ENCODE assay signal across 8 cellular contexts in genomic region chr5:138753794-138754698, GRCh38. TPM values are rescaled to one million over a fixed set of nuclear protein-coding genes. Genes with fewer than 3 reads are reported as not detected.
DNase-seq lines count a peak whose midpoint lies in the region; ATAC-seq and TF ChIP-seq lines count a peak whose summit lies in the region.

No MANE protein-coding gene starts in this region.

- CTCF ChIA-PET in activated CD8-positive, alpha-beta T cell treated with anti-CD3 and anti-CD28 coated beads for 36 hours (lab: Charles Lee): no interaction called here

- peak; percentile 16 for ATAC-seq in HG02571 (IDR thresholded peaks at IDR 0.05; ENCODE audit: unreplicated experiment)
- ATAC-seq in activated CD8-positive, alpha-beta T cell treated with anti-CD3 and anti-CD28 coated beads for 36 hours: peak; percentile 38
- no peak for ATAC-seq in GM18517 (IDR thresholded peaks at IDR 0.05; ENCODE audit: unreplicated experiment)

- peak overlapping the region; percentile 77 for H3K4me3 Mint-ChIP-seq in activated CD8-positive, alpha-beta T cell treated with anti-CD3 and anti-CD28 coated beads for 36 hours
- H3K4me3 Mint-ChIP-seq in endodermal cell: peak overlapping the region; percentile 82

- H3K9ac ChIP-seq in endodermal cell (ENCODE audit: extremely low read depth, low read length, poor library complexity, severe bottlenecking): peak overlapping the region; percentile 97

- no peaks in the 10 kb centered on the region for H3K4me1 ChIP-seq in endodermal cell (ENCODE audit: control insufficient read depth, insufficient read depth, low read length)

- H3K36me3 Mint-ChIP-seq in activated CD8-positive, alpha-beta T cell treated with anti-CD3 and anti-CD28 coated beads for 36 hours (ENCODE audit: low read depth): peaks cover 18% of the 10 kb centered on the region
- H3K36me3 Mint-ChIP-seq in endodermal cell (ENCODE audit: low read depth): peaks cover 39% of the 10 kb centered on the region

- intact Hi-C loops in activated CD8-positive, alpha-beta T cell treated with anti-CD3 and anti-CD28 coated beads for 36 hours (cut with micrococcal nuclease): no loop called here

- no peak for TF ChIP-seq CTCF in activated CD8-positive, alpha-beta T cell treated with anti-CD3 and anti-CD28 coated beads for 36 hours (IDR thresholded peaks at IDR 0.05)
- no peak for TF ChIP-seq CTCF in endodermal cell (conservative IDR thresholded peaks at IDR 0.05)

- POLR2A ChIA-PET in activated CD8-positive, alpha-beta T cell treated with anti-CD3 and anti-CD28 coated beads for 36 hours (lab: Charles Lee): no interaction called here

- DNase-seq in DMS153 (lab: John Stamatoyannopoulos, UW) (peak; percentile 75), NCI-H226 (peak; percentile 51), endodermal cell (peak; percentile 80), medulla oblongata (ENCODE audit: extremely low spot score) (peak; percentile 81)
- peak; percentile 85 for DNase-seq in activated CD8-positive, alpha-beta T cell treated with anti-CD3 and anti-CD28 coated beads for 36 hours
- DNase-seq in stimulated activated CD4-positive, alpha-beta T cell treated with anti-CD3 and anti-CD28 coated beads, TNF-alpha, amount 100 ng/mL, for 24 hours (ENCODE audit: low read depth in 3 of 3): peak; percentile 12 to 77 (median 24)

- H3K27ac Mint-ChIP-seq in activated CD8-positive, alpha-beta T cell treated with anti-CD3 and anti-CD28 coated beads for 36 hours: peak overlapping the region; percentile 21
- H3K27ac Mint-ChIP-seq in endodermal cell: peak overlapping the region; percentile 60

- H3K9me3 ChIP-seq in endodermal cell (ENCODE audit: control insufficient read depth, low read length): peaks cover 28% of the 10 kb centered on the region

- peak overlapping the region; percentile 97 for H3K4me3 ChIP-seq in endodermal cell (ENCODE audit: low read length)

- 2 to 3% methylated on average over 18 to 58 of the region's 58 CpGs for WGBS in endodermal cell (ENCODE audit: insufficient coverage in 1 of 2, insufficient read length in 1 of 2), 2 experiments

- peaks cover 6% of the 10 kb centered on the region for H3K9me3 Mint-ChIP-seq in activated CD8-positive, alpha-beta T cell treated with anti-CD3 and anti-CD28 coated beads for 36 hours
- H3K9me3 Mint-ChIP-seq in endodermal cell: peaks cover 27% of the 10 kb centered on the region

- peak overlapping the region; percentile 94 for H3K27ac ChIP-seq in endodermal cell (ENCODE audit: low read depth, low read length)

- H3K36me3 ChIP-seq in endodermal cell (ENCODE audit: control insufficient read depth, insufficient read depth, low read length): peaks cover 34% of the 10 kb centered on the region

- H3K27me3 ChIP-seq in endodermal cell (ENCODE audit: control insufficient read depth, insufficient read depth, low read length, poor library complexity, severe bottlenecking): no peaks in the 10 kb centered on the region

- H3K4me1 Mint-ChIP-seq in activated CD8-positive, alpha-beta T cell treated with anti-CD3 and anti-CD28 coated beads for 36 hours (ENCODE audit: low read depth): peaks cover 23% of the 10 kb centered on the region
- H3K4me1 Mint-ChIP-seq in endodermal cell: peaks cover 19% of the 10 kb centered on the region

- peaks cover 48% of the 10 kb centered on the region for H3K27me3 Mint-ChIP-seq in activated CD8-positive, alpha-beta T cell treated with anti-CD3 and anti-CD28 coated beads for 36 hours
- no peaks in the 10 kb centered on the region for H3K27me3 Mint-ChIP-seq in endodermal cell (ENCODE audit: insufficient read depth)

RNA-seq across cellular contexts. Expression of gene CTNNA1, which starts 0.8 kb away (rescaled TPM):
- 10 to 100 TPM; 77.3 to 85.6 TPM for total RNA-seq in activated CD8-positive, alpha-beta T cell treated with anti-CD3 and anti-CD28 coated beads for 36 hours
- total RNA-seq in endodermal cell: 100 to 1,000 TPM; 298 to 305 TPM
- 251 TPM for polyA plus RNA-seq in endodermal cell (2013, experiment 1 of 2)
- 256 TPM for polyA plus RNA-seq in endodermal cell (2013, experiment 2 of 2)

Comparison
In these comparisons a context has a peak if more than half of its experiments do, and no peak if none do; other contexts are left out.
1. DNase-seq: peak in every context shown above with its lines; median percentile 85 in activated CD8-positive, alpha-beta T cell treated with anti-CD3 and anti-CD28 coated beads for 36 hours; 81 in medulla oblongata; 80 in endodermal cell; 75 in DMS153; 51 in NCI-H226; 24 in stimulated activated CD4-positive, alpha-beta T cell treated with anti-CD3 and anti-CD28 coated beads, TNF-alpha, amount 100 ng/mL, for 24 hours.